In the genomic region with DNA sequence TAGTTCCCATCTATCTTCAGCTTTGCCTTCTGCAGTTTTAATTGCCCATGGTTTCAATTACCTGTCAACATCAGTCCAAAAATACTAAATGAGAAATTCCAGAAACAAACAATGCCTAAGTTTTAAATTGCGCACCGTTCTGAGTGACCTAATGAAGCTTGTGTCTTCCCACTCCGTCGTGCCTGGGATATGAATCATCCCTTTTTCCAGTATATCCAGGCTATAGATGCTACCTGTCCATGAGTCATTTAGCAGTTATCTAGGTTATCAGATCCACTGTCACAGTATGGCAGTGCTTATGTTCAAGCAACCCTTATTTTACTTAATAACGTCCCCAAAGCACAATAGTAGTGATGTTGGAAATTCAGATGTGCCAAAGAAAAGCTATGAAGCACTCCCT, we compare ENCODE assay signal across 20 cellular contexts.
A peak's percentile ranks its signal among the peaks of the same experiment; 100 is the strongest.
DNase-seq lines count a peak whose midpoint lies in the region; ATAC-seq, FAIRE-seq and TF ChIP-seq lines count a peak whose summit lies in the region.
"Had no signal": no experiment of that assay in that cellular context is flagged by ENCODE, and none has a peak within 500 bp of the region (broad histone marks: within the 10 kb centered on the region; RNA-seq: fewer than 3 reads in every experiment).

No MANE protein-coding gene starts in this region.

- H4K8ac ChIP-seq in H1 (ENCODE audit: extremely low read depth, insufficient read depth, low read length): no peak overlapping the region
- no peak overlapping the region for H4K8ac ChIP-seq in mesendoderm (ENCODE audit: low read depth, low read length)

- no peaks in the 10 kb centered on the region for H3K4me1 Mint-ChIP-seq in CD4-positive, alpha-beta memory T cell
- H3K4me1 Mint-ChIP-seq: B cell; CD8-positive, alpha-beta memory T cell had no signal

- no peaks in the 10 kb centered on the region for H3K9me2 ChIP-seq in PC-9 (ENCODE audit: insufficient read depth)

- H3K4me3 ChIP-seq in PC-9 (no peak overlapping the region), H1 (ENCODE audit: extremely low read depth in 1 of 4, insufficient read depth in 2 of 4, low read depth in 3 of 4, low read length in 4 of 4) (no peak overlapping the region), mesendoderm (ENCODE audit: low read length) (no peak overlapping the region), stomach (no peak overlapping the region)
- no peak overlapping the region for H3K4me3 ChIP-seq in CD4-positive, alpha-beta memory T cell (ENCODE audit: low read length in 2 of 2)
- H3K4me3 ChIP-seq: GM23338 had no signal

- H3K79me2 ChIP-seq in PC-9 (ENCODE audit: low read depth) (no peaks in the 10 kb centered on the region), H1 (ENCODE audit: control insufficient read depth in 1 of 2, insufficient read depth in 2 of 2, low read length in 2 of 2) (no peaks in the 10 kb centered on the region), mesendoderm (ENCODE audit: control insufficient read depth, insufficient read depth, low read length) (no peaks in the 10 kb centered on the region)

- DNase-seq in HPDE6-E6E7 (ENCODE audit: extremely low spot score): peak; percentile 44
- peak; percentile 40 to 56 for DNase-seq in PC-9
- DNase-seq in H1 (ENCODE audit: low read depth in 1 of 2, low spot score in 2 of 2): no peak
- peak; percentile 15 for DNase-seq in mesendoderm
- no peak for DNase-seq in cardiac septum (ENCODE audit: low spot score)
- no peak for DNase-seq in CD4-positive, alpha-beta memory T cell
- DNase-seq in stomach: no peak
- DNase-seq: CD8-positive, alpha-beta memory T cell; DMS 273 treated with DMSO at 0.1 percent for 48 hours; KG1; MM.1S; NCI-H1105; NCI-H187; NCI-H446 treated with DMSO at 0.1 percent for 48 hours; NCI-H774 had no signal

- 94% methylated on average over 5 of the region's 5 CpGs; no CpG with 5 or more reads in 1 of the 2 experiments for WGBS in H1 (ENCODE audit: extremely low coverage in 1 of 2, insufficient coverage in 1 of 2, insufficient read length in 1 of 2, insufficient replicate concordance in 2 of 2, low coverage in 1 of 2, low lambda C conversion rate in 2 of 2, missing lambda C conversion rate in 1 of 2), 2 experiments
- WGBS in mesendoderm (ENCODE audit: extremely low coverage, insufficient coverage, low lambda C conversion rate): no CpG with 5 or more reads among the region's 5 CpGs
- 65 to 84% (median 80%) methylated on average over 5 of the region's 5 CpGs for WGBS in stomach, 5 donors

- H2BK20ac ChIP-seq in H1 (ENCODE audit: low read length): no peak overlapping the region

- peaks cover 8% of the 10 kb centered on the region; the same call in 1 of the 2 replicates for H3F3A ChIP-seq in PC-9 (ENCODE audit: insufficient read depth, low read depth)

- no peaks in the 10 kb centered on the region for H3K36me3 Mint-ChIP-seq in CD4-positive, alpha-beta memory T cell
- H3K36me3 Mint-ChIP-seq: CD8-positive, alpha-beta memory T cell had no signal

- H2BK12ac ChIP-seq in H1 (ENCODE audit: low read depth, low read length): no peak overlapping the region

- no peak overlapping the region for H2AK5ac ChIP-seq in H1 (ENCODE audit: low read depth, low read length)
- no peak overlapping the region for H2AK5ac ChIP-seq in mesendoderm (ENCODE audit: low read length)

- TF ChIP-seq CTCF in PC-9 (conservative IDR thresholded peaks at IDR 0.05): no peak
- no peak for TF ChIP-seq CTCF in H1 (IDR thresholded peaks at IDR 0.05; ENCODE audit: control extremely low read depth in 1 of 3, insufficient read depth in 1 of 3, low read depth in 1 of 3, low read length in 3 of 3)
- no peak for TF ChIP-seq CTCF in stomach (IDR thresholded peaks at IDR 0.05)

- H3K36me3 ChIP-seq in PC-9 (ENCODE audit: low read depth) (no peaks in the 10 kb centered on the region), H1 (ENCODE audit: control insufficient read depth in 2 of 4, insufficient read depth in 4 of 4, low read length in 3 of 4) (no peaks in the 10 kb centered on the region), mesendoderm (ENCODE audit: control insufficient read depth, insufficient read depth, low read length) (no peaks in the 10 kb centered on the region), stomach (no peaks in the 10 kb centered on the region)
- no peaks in the 10 kb centered on the region for H3K36me3 ChIP-seq in CD4-positive, alpha-beta memory T cell (ENCODE audit: insufficient read depth, low read length)

- TF ChIP-seq EP300 in H1 (IDR thresholded peaks at IDR 0.05; ENCODE audit: borderline replicate concordance in 1 of 2, low read depth in 2 of 2, low read length in 2 of 2) (no peak), stomach (IDR thresholded peaks at IDR 0.05) (no peak)

- H3K27me3 ChIP-seq in PC-9 (ENCODE audit: insufficient read depth, low read depth) (no peaks in the 10 kb centered on the region), H1 (replicated peaks in 1 of 4; ENCODE audit: control insufficient read depth in 3 of 4, extremely low read depth in 1 of 4, insufficient read depth in 3 of 4, low read length in 3 of 4) (no peaks in the 10 kb centered on the region), mesendoderm (ENCODE audit: insufficient read depth, low read length, poor library complexity) (no peaks in the 10 kb centered on the region), stomach (no peaks in the 10 kb centered on the region)
- H3K27me3 ChIP-seq in CD4-positive, alpha-beta memory T cell (ENCODE audit: insufficient read depth, low read length): no peaks in the 10 kb centered on the region

- H3K9ac ChIP-seq in H1 (replicated peaks in 1 of 4; ENCODE audit: extremely low read depth in 1 of 4, low read depth in 3 of 4, low read length in 3 of 4): no peak overlapping the region
- H3K9ac ChIP-seq in mesendoderm (ENCODE audit: low read length): no peak overlapping the region

- POLR2A ChIA-PET in PC-9 (lab: Charles Lee; ENCODE audit: unreplicated experiment) (interaction anchor here (0.6 kb wide), 1 partner anchor 8 kb away, joined by 4 read pairs; no protein-coding TSS in a partner anchor), H1 (lab: Charles Lee; ENCODE audit: partially characterized antibody) (no interaction called here)
- POLR2A ChIA-PET in CD4-positive, alpha-beta memory T cell (lab: Charles Lee; ENCODE audit: partially characterized antibody): no interaction called here

- H3K23me2 ChIP-seq in H1 (ENCODE audit: low read depth, low read length): no peaks in the 10 kb centered on the region

- H3K18ac ChIP-seq in H1 (ENCODE audit: extremely low read depth, low read length) (no peak overlapping the region), mesendoderm (ENCODE audit: low read length) (no peak overlapping the region)

- H3K56ac ChIP-seq in H1 (replicated peaks; ENCODE audit: insufficient read length, low read depth, low read length) (no peak overlapping the region), mesendoderm (ENCODE audit: low read length) (no peak overlapping the region)

- no peaks in the 10 kb centered on the region for H4K20me1 ChIP-seq in PC-9 (ENCODE audit: insufficient read depth)
- no peaks in the 10 kb centered on the region for H4K20me1 ChIP-seq in H1 (replicated peaks in 1 of 2; ENCODE audit: control insufficient read depth in 1 of 2, insufficient read depth in 2 of 2, low read length in 2 of 2)

- H3K79me1 ChIP-seq in H1 (ENCODE audit: low read depth, low read length) (no peaks in the 10 kb centered on the region), mesendoderm (ENCODE audit: low read length) (no peaks in the 10 kb centered on the region)

- H3K27me3 Mint-ChIP-seq in CD4-positive, alpha-beta memory T cell: no peaks in the 10 kb centered on the region
- H3K27me3 Mint-ChIP-seq: CD8-positive, alpha-beta memory T cell had no signal

- CTCF ChIA-PET in PC-9 (lab: Charles Lee): no interaction called here
- CTCF ChIA-PET in H1 (lab: Charles Lee; ENCODE audit: partially characterized antibody): interaction anchor here (1.4 kb wide), 1 partner anchor 73 kb away, joined by 4 read pairs; no protein-coding TSS in a partner anchor
- CTCF ChIA-PET in CD4-positive, alpha-beta memory T cell (lab: Charles Lee; ENCODE audit: partially characterized antibody): no interaction called here

- TF ChIP-seq POLR2A in H1 (IDR thresholded peaks at IDR 0.05; ENCODE audit: control extremely low read depth in 1 of 2, low read depth in 2 of 2, low read length in 2 of 2) (no peak), stomach (IDR thresholded peaks at IDR 0.05) (no peak)

- H2BK15ac ChIP-seq in H1 (ENCODE audit: low read length) (0 out of 2 replicates have a peak overlapping the region, but pooled peaks have one; percentile 23), mesendoderm (replicated peaks; ENCODE audit: low read depth) (no peak overlapping the region)

- H2AFZ ChIP-seq in PC-9: no peak overlapping the region
- H2AFZ ChIP-seq in H1 (ENCODE audit: low read length): no peak overlapping the region
- H2AFZ ChIP-seq: GM23338 had no signal

- H4K91ac ChIP-seq in H1 (replicated peaks; ENCODE audit: insufficient read length, low read length): no peak overlapping the region

- no peak overlapping the region for H3K27ac Mint-ChIP-seq in CD4-positive, alpha-beta memory T cell
- H3K27ac Mint-ChIP-seq: B cell; CD8-positive, alpha-beta memory T cell; GM23338 had no signal

- H4K5ac ChIP-seq in H1 (ENCODE audit: insufficient read length, low read depth, low read length) (no peak overlapping the region), mesendoderm (ENCODE audit: low read length) (no peak overlapping the region)

- H3K9me3 ChIP-seq in PC-9 (ENCODE audit: insufficient read depth, low read depth) (no peaks in the 10 kb centered on the region), H1 (ENCODE audit: insufficient read depth in 2 of 2, low read depth in 1 of 2, low read length in 1 of 2) (no peaks in the 10 kb centered on the region), stomach (no peaks in the 10 kb centered on the region)
- H3K9me3 ChIP-seq in CD4-positive, alpha-beta memory T cell (ENCODE audit: control insufficient read depth in 1 of 2, low read length in 2 of 2): no peaks in the 10 kb centered on the region

- no peak overlapping the region for H2BK120ac ChIP-seq in H1 (replicated peaks; ENCODE audit: low read depth, low read length)
- H2BK120ac ChIP-seq in mesendoderm (ENCODE audit: low read depth, low read length): peak overlapping the region; percentile 54

- peaks cover 0 to 4% (median 0%) of the 10 kb centered on the region in 8 donors for H3K9me3 Mint-ChIP-seq in CD4-positive, alpha-beta memory T cell
- H3K9me3 Mint-ChIP-seq: GM23338 had no signal

- H3K27ac ChIP-seq in PC-9 (no peak overlapping the region), H1 (ENCODE audit: low read depth, low read length) (no peak overlapping the region), mesendoderm (ENCODE audit: low read depth, low read length) (no peak overlapping the region), stomach (no peak overlapping the region)
- no peak overlapping the region for H3K27ac ChIP-seq in CD4-positive, alpha-beta memory T cell (ENCODE audit: low read depth, low read length)
- H3K27ac ChIP-seq: HL-60 had no signal

- intact Hi-C loops in PC-9 (cut with micrococcal nuclease; ENCODE audit: unreplicated experiment): loop anchor here (5.0 kb wide), 1 partner anchor 139 kb away; no protein-coding TSS in a partner anchor
- intact Hi-C loops in cardiac septum (cut with DNase I): no loop called here
- intact Hi-C loops in CD4-positive, alpha-beta memory T cell (cut with micrococcal nuclease): no loop called here
- intact Hi-C loops in stomach (cut with DNase I; ENCODE audit: low total_unique reads): no loop called here

- no peak for ATAC-seq in GM18870 (IDR thresholded peaks at IDR 0.05; ENCODE audit: unreplicated experiment)
- ATAC-seq: GM23338 had no signal

- peaks cover 18% of the 10 kb centered on the region for H3K4me1 ChIP-seq in PC-9 (replicated peaks; ENCODE audit: insufficient read depth)
- H3K4me1 ChIP-seq in H1 (replicated peaks in 1 of 4; ENCODE audit: control insufficient read depth in 3 of 4, insufficient read depth in 4 of 4, low read length in 3 of 4): peaks cover 0 to 5% (median 0%) of the 10 kb centered on the region in 4 experiments; a peak in 1 of 7 replicates
- H3K4me1 ChIP-seq in mesendoderm (ENCODE audit: control insufficient read depth, low read depth, low read length): no peaks in the 10 kb centered on the region
- H3K4me1 ChIP-seq in CD4-positive, alpha-beta memory T cell (ENCODE audit: insufficient read depth, low read length): no peaks in the 10 kb centered on the region
- H3K4me1 ChIP-seq in stomach: no peaks in the 10 kb centered on the region

- FAIRE-seq in H1 (lab: Jason Lieb, UNC): no peak
- FAIRE-seq: GM18507 had no signal

- BruUV-seq in PC-9 (replicated peaks; lab: Mats Ljungman, UMichigan): no TSS peak

- H3K23ac ChIP-seq in H1 (ENCODE audit: insufficient read length) (no peak overlapping the region), mesendoderm (ENCODE audit: low read length) (no peak overlapping the region)

- H3K4me3 Mint-ChIP-seq in CD4-positive, alpha-beta memory T cell: no peak overlapping the region
- H3K4me3 Mint-ChIP-seq: B cell; CD8-positive, alpha-beta memory T cell; GM23338 had no signal

- H3K14ac ChIP-seq in H1 (ENCODE audit: insufficient read length): no peak overlapping the region

- H3K4ac ChIP-seq in H1 (replicated peaks; ENCODE audit: insufficient read length, low read depth, low read length): no peak overlapping the region
- no peak overlapping the region for H3K4ac ChIP-seq in mesendoderm (ENCODE audit: low read depth, low read length)

- H3K4me2 ChIP-seq in PC-9: peak overlapping the region; percentile 9
- H3K4me2 ChIP-seq in H1 (ENCODE audit: insufficient read depth in 1 of 2, low read depth in 2 of 2, low read length in 2 of 2): no peak overlapping the region
- no peak overlapping the region for H3K4me2 ChIP-seq in mesendoderm (ENCODE audit: low read length)
- H3K4me2 ChIP-seq: GM23338 had no signal

- TF ChIP-seq RAD21 in H1 (IDR thresholded peaks at IDR 0.05 in 1 of 2, conservative IDR thresholded peaks at IDR 0.05 in 1 of 2; ENCODE audit: low read depth in 2 of 2, low read length in 2 of 2): no peak

- H2BK5ac ChIP-seq in H1 (ENCODE audit: low read depth, low read length) (no peak overlapping the region), mesendoderm (ENCODE audit: low read length) (no peak overlapping the region)

Comparison
In these comparisons a context has a peak if more than half of its experiments do, and no peak if none do; other contexts are left out.
1. DNase-seq: peak in HPDE6-E6E7 (single experiment), PC-9 (2 of 2) and mesendoderm (single experiment); none in H1 (0 of 2), cardiac septum (single experiment), CD4-positive, alpha-beta memory T cell (0 of 5) and stomach (single experiment).